ENCODE assay signal across 8 cellular contexts in genomic region chr14:75123991-75124390, GRCh38. TPM values are rescaled to one million over a fixed set of nuclear protein-coding genes. Genes with fewer than 3 reads are reported as not detected.
A peak's percentile ranks its signal among the peaks of the same experiment; 100 is the strongest.
DNase-seq lines count a peak whose midpoint lies in the region; ATAC-seq and TF ChIP-seq lines count a peak whose summit lies in the region.

No MANE protein-coding gene starts in this region.

- peaks cover 60% of the 10 kb centered on the region for H3K4me1 Mint-ChIP-seq in activated T-cell treated with anti-CD3 and anti-CD28 coated beads, Interleukin-2, amount 50 U/mL, for 24 hours (ENCODE audit: low read depth)

- no peak for TF ChIP-seq CTCF in GM20000 (IDR thresholded peaks at IDR 0.05; ENCODE audit: extremely low read depth, missing control alignments)

- peak overlapping the region; percentile 20 for H3K27ac ChIP-seq in temporal lobe (ENCODE audit: low read depth, low read length)

- DNase-seq in activated T-cell treated with anti-CD3 and anti-CD28 coated beads, Interleukin-2, amount 50 U/mL, for 24 hours = no peak
- DNase-seq in activated T-cell treated with anti-CD3 and anti-CD28 coated beads, Interleukin-2, amount 50 U/mL, for 1 hour = no peak
- peak; percentile 35 to 36 for DNase-seq in activated CD4-positive, alpha-beta T cell treated with anti-CD3 and anti-CD28 coated beads for 4 hours
- DNase-seq in foreskin melanocyte (peak; percentile 68), G401 (ENCODE audit: low spot score) (no peak), GM20000 (ENCODE audit: low spot score) (no peak)

- peaks cover 55% of the 10 kb centered on the region for H3K36me3 Mint-ChIP-seq in activated T-cell treated with anti-CD3 and anti-CD28 coated beads, Interleukin-2, amount 50 U/mL, for 24 hours (ENCODE audit: low read depth)

- H3K9me3 Mint-ChIP-seq in activated T-cell treated with anti-CD3 and anti-CD28 coated beads, Interleukin-2, amount 50 U/mL, for 24 hours = no peaks in the 10 kb centered on the region

- no peak for ATAC-seq in HG03342 (IDR thresholded peaks at IDR 0.05; ENCODE audit: unreplicated experiment)

- H3K4me3 Mint-ChIP-seq in activated T-cell treated with anti-CD3 and anti-CD28 coated beads, Interleukin-2, amount 50 U/mL, for 24 hours = peak overlapping the region; percentile 22

- H3K27me3 Mint-ChIP-seq in activated T-cell treated with anti-CD3 and anti-CD28 coated beads, Interleukin-2, amount 50 U/mL, for 24 hours = no peaks in the 10 kb centered on the region

- peak overlapping the region; percentile 99 for H3K27ac Mint-ChIP-seq in activated T-cell treated with anti-CD3 and anti-CD28 coated beads, Interleukin-2, amount 50 U/mL, for 24 hours

- in situ Hi-C loops in G401 (cut with HindIII; ENCODE audit: low sequenced_read_pairs) = no loop called here

RNA-seq across cellular contexts. Expression of gene NEK9, which starts 2.9 kb away (rescaled TPM):
- 29.0 TPM for total RNA-seq in temporal lobe
- 47.9 and 49.3 TPM in 2 replicates for total RNA-seq in G401 (2014; rRNA removed; shearing (Covaris generic))

RNA-seq across cellular contexts. Expression of gene TMED10, which starts 52.4 kb away (rescaled TPM):
- total RNA-seq in temporal lobe = 94.2 TPM
- 180 and 202 TPM in 2 replicates for total RNA-seq in G401 (2014; rRNA removed; shearing (Covaris generic))

RNA-seq across cellular contexts. Expression of gene ZC2HC1C, which starts 54.5 kb away (rescaled TPM):
- total RNA-seq in temporal lobe = 1.7 TPM
- total RNA-seq in G401 (2014; rRNA removed; shearing (Covaris generic)) = 2.1 TPM in 1 of 2 replicates, not detected in the other

Comparison
In these comparisons a context has a peak if more than half of its experiments do, and no peak if none do; other contexts are left out.
1. DNase-seq: peak in activated CD4-positive, alpha-beta T cell treated with anti-CD3 and anti-CD28 coated beads for 4 hours (2 of 2) and foreskin melanocyte (single experiment); none in activated T-cell treated with anti-CD3 and anti-CD28 coated beads, Interleukin-2, amount 50 U/mL, for 24 hours (single experiment), activated T-cell treated with anti-CD3 and anti-CD28 coated beads, Interleukin-2, amount 50 U/mL, for 1 hour (single experiment), G401 (single experiment) and GM20000 (single experiment).